In the genomic region with DNA sequence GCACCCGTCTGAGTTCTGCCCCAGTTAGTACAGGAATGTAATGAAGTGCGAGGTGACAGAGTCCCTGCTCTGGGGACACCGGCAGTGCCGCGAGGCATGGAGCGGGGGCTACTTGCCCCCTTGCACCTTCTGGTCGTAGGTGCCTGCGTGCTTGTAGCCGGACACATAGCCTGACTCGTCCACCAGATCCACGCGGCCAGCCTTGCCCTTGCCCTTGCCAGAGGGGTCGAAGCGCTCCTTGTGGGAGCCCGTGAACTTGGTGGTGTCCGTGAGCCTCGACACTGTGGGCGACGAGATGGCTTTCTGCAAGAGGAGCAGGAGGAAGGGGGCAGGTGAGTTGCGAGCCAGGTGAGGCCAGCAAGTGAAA, we compare ENCODE assay signal across 18 cellular contexts. TPM values are rescaled to one million over a fixed set of nuclear protein-coding genes. Genes with fewer than 3 reads are reported as not detected.
DNase-seq lines count a peak whose midpoint lies in the region; TF ChIP-seq lines count a peak whose summit lies in the region.
"Had no signal": no experiment of that assay in that cellular context is flagged by ENCODE, and none has a peak within 500 bp of the region (broad histone marks: within the 10 kb centered on the region; RNA-seq: fewer than 3 reads in every experiment).

No MANE protein-coding gene starts in this region.

- H3K27ac ChIP-seq in C4-2B (peak overlapping the region; percentile 80), RWPE1 (peak overlapping the region; percentile 55), layer of hippocampus (ENCODE audit: low read depth, low read length) (peak overlapping the region; percentile 65), sigmoid colon (no peak overlapping the region)

- no peak for DNase-seq in RWPE1 (ENCODE audit: low spot score)
- DNase-seq in sigmoid colon: peak; percentile 46
- no peak for DNase-seq in mesothelial cell of epicardium (ENCODE audit: low spot score in 2 of 2, unreplicated experiment in 2 of 2)
- no peak for DNase-seq in activated effector memory CD4-positive, alpha-beta T cell treated with Interleukin-2 at 50 U/mL for 16 hours
- DNase-seq in DMS 273 (lab: John Stamatoyannopoulos, UW; ENCODE audit: unreplicated experiment): no peak
- DNase-seq: CD4-positive, CD25-positive, alpha-beta regulatory T cell; DMS 273 treated with DMSO at 0.1 percent for 48 hours; DMS79 treated with DMSO at 0.1 percent for 48 hours; MV-4-11; NCI-H1105 treated with DMSO at 0.1 percent for 48 hours; NCI-H1694; NCI-H2171; NCI-H526 treated with DMSO at 0.1 percent for 48 hours; SIG-M5 had no signal

- TF ChIP-seq EP300 in sigmoid colon (IDR thresholded peaks at IDR 0.05): no peak

- no peak overlapping the region for H3K27ac Mint-ChIP-seq in mesothelial cell of epicardium
- H3K27ac Mint-ChIP-seq: CD4-positive, CD25-positive, alpha-beta regulatory T cell; IgD-negative memory B cell had no signal

- WGBS in sigmoid colon, 2 donors: 94 to 97% methylated on average over 20 of the region's 20 CpGs

- no peak overlapping the region for H3K4me3 Mint-ChIP-seq in mesothelial cell of epicardium
- H3K4me3 Mint-ChIP-seq: CD4-positive, CD25-positive, alpha-beta regulatory T cell; IgD-negative memory B cell had no signal

- no peak for TF ChIP-seq POLR2A in sigmoid colon (IDR thresholded peaks at IDR 0.05)

- H3K9me3 Mint-ChIP-seq in mesothelial cell of epicardium: no peaks in the 10 kb centered on the region
- H3K9me3 Mint-ChIP-seq: CD4-positive, CD25-positive, alpha-beta regulatory T cell; IgD-negative memory B cell had no signal

- peaks cover 15 to 53% (median 29%) of the 10 kb centered on the region in 4 donors for H3K36me3 ChIP-seq in sigmoid colon

- H3K9me3 ChIP-seq in sigmoid colon: no peaks in the 10 kb centered on the region
- H3K9me3 ChIP-seq: BE2C had no signal

- H3K4me1 ChIP-seq in sigmoid colon: peaks cover 0 to 17% (median 11%) of the 10 kb centered on the region in 4 donors
- H3K4me1 ChIP-seq: BE2C had no signal

- CTCF ChIA-PET in RWPE1 (lab: Yijun Ruan, JAX): no interaction called here

- H3K36me3 Mint-ChIP-seq in mesothelial cell of epicardium: peaks cover 27% of the 10 kb centered on the region

- TF ChIP-seq CTCF in C4-2B (conservative IDR thresholded peaks at IDR 0.05): no peak
- no peak for TF ChIP-seq CTCF in RWPE1 (conservative IDR thresholded peaks at IDR 0.05; ENCODE audit: low read depth)
- no peak for TF ChIP-seq CTCF in sigmoid colon (IDR thresholded peaks at IDR 0.05)
- TF ChIP-seq CTCF in mesothelial cell of epicardium (IDR thresholded peaks at IDR 0.05; ENCODE audit: unreplicated experiment): no peak

- intact Hi-C loops in sigmoid colon (cut with DNase I): no loop called here

- H3K4me1 Mint-ChIP-seq in mesothelial cell of epicardium: no peaks in the 10 kb centered on the region
- H3K4me1 Mint-ChIP-seq: CD4-positive, CD25-positive, alpha-beta regulatory T cell had no signal

- H3K4me3 ChIP-seq in sigmoid colon: no peak overlapping the region

- POLR2A ChIA-PET in RWPE1 (lab: Yijun Ruan, JAX; ENCODE audit: low non-redundant PET): no interaction called here

- H3K27me3 Mint-ChIP-seq in mesothelial cell of epicardium (ENCODE audit: low read depth): no peaks in the 10 kb centered on the region
- H3K27me3 Mint-ChIP-seq: CD4-positive, CD25-positive, alpha-beta regulatory T cell; IgD-negative memory B cell had no signal

- no peaks in the 10 kb centered on the region for H3K27me3 ChIP-seq in layer of hippocampus (ENCODE audit: control insufficient read depth, insufficient read depth, low read length)
- H3K27me3 ChIP-seq in sigmoid colon: no peaks in the 10 kb centered on the region
- H3K27me3 ChIP-seq: BE2C had no signal

RNA-seq across cellular contexts. Expression of a gene that starts 28.2 kb away (rescaled TPM):
- 10 to 100 TPM in 1 of 4 donors, 1 to 10 TPM in 3; 7.1 to 15.5 (median 7.6) TPM for total RNA-seq in sigmoid colon
- polyA plus RNA-seq in sigmoid colon: 1 to 10 TPM in 2 of 3 donors, under 1 TPM in 1; 0.60 to 3.2 (median 2.6) TPM
- total RNA-seq in mesothelial cell of epicardium: 0.16 to 0.24 TPM (median 0.18 TPM) in 3 replicates
- polyA plus RNA-seq: IgD-negative memory B cell had no signal

RNA-seq across cellular contexts. Expression of a gene that starts 52.8 kb away (rescaled TPM):
- total RNA-seq in sigmoid colon (1 to 10 TPM in 2 of 4 donors, under 1 TPM in 2; 0.36 to 5.0 (median 1.4) TPM), mesothelial cell of epicardium (20.1 to 21.7 TPM (median 20.3 TPM) in 3 replicates)
- polyA plus RNA-seq in sigmoid colon: 1 to 10 TPM in 2 of 3 donors, under 1 TPM in 1; 0.60 to 7.1 (median 1.6) TPM

Comparison
In these comparisons a context has a peak if more than half of its experiments do, and no peak if none do; other contexts are left out.
1. H3K27ac ChIP-seq: peak in C4-2B (single experiment), RWPE1 (single experiment) and layer of hippocampus (single experiment); none in sigmoid colon (0 of 4).